40 cellular contexts compared by ENCODE assay signal in the genomic region with DNA sequence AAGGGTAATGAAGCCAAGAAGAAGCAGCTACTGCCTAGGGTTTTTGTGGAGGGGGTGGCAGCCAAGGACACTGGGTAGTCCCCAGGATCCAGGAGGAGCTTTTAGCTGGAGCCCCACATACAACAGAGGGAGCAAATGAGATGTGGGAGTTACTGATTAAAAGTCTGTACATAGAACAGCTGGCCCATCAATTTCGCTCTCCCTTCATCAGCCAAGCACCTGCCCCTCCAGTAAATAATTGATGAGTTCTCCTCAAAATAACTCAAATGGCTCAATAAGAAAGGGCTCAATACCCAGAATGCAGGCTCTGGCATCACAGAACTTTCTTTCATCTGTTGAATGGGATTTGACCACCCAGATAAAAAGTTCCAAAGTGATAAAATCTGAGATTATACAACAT. TPM values are rescaled to one million over a fixed set of nuclear protein-coding genes. Genes with fewer than 3 reads are reported as not detected.
"Had no signal": no experiment of that assay in that cellular context is flagged by ENCODE, and none has a peak within 500 bp of the region (broad histone marks: within the 10 kb centered on the region; RNA-seq: fewer than 3 reads in every experiment).

No MANE protein-coding gene starts in this region.

- H3K9me3 ChIP-seq: adrenal gland, body of pancreas, breast epithelium had no signal

- H3K27ac ChIP-seq: adrenal gland, body of pancreas, brain microvascular endothelial cell, breast epithelium, WERI-Rb-1 had no signal

- H3K4me3 Mint-ChIP-seq: activated CD4-positive, alpha-beta memory T cell treated with anti-CD3 and anti-CD28 coated beads for 36 hours; activated CD4-positive, alpha-beta T cell treated with anti-CD3 and anti-CD28 coated beads, Interleukin-2, amount 10 ng/mL, durations not matched to agents 24 days and 14 days; activated CD8-positive, alpha-beta T cell treated with anti-CD3 and anti-CD28 coated beads for 36 hours; activated naive CD4-positive, alpha-beta T cell treated with anti-CD3 and anti-CD28 coated beads for 36 hours; activated naive CD8-positive, alpha-beta T cell treated with anti-CD3 and anti-CD28 coated beads for 36 hours; activated T-cell treated with anti-CD3 and anti-CD28 coated beads, Interleukin-2, amount 50 U/mL, for 4 hours; activated T-cell treated with anti-CD3 and anti-CD28 coated beads, Interleukin-2, amount 50 U/mL, for 72 hours; activated T-helper 1 cell treated with anti-CD3 and anti-CD28 coated beads, Interleukin-12 subunit alpha, Interleukin-12 subunit beta, Interleukin-2, Interleukin-4 antibody, amounts not matched to agents 30 ng/mL and 10 ng/mL and 1 ng/mL, durations not matched to agents 14 hours and 24 hours and 36 hours; activated T-helper 17 cell treated with anti-CD3 and anti-CD28 coated beads, Interleukin-2, amount 50 U/mL, for 72 hours; T-helper 1 cell treated with Interleukin-12 subunit alpha and Interleukin-12 subunit beta and Interleukin-4 antibody, amounts not matched to agents 30 μg/mL and 1 μg/mL, for 36 hours; T-helper 2 cell treated with Interferon-gamma antibody and Interleukin-4, amounts not matched to agents 5 μg/mL and 100 μg/mL, for 36 hours; WTC11 had no signal

- H3K4me1 Mint-ChIP-seq: activated CD4-positive, alpha-beta T cell treated with anti-CD3 and anti-CD28 coated beads, Interleukin-2, amount 10 ng/mL, durations not matched to agents 24 days and 14 days; activated naive CD8-positive, alpha-beta T cell treated with anti-CD3 and anti-CD28 coated beads for 36 hours; activated T-helper 17 cell treated with anti-CD3 and anti-CD28 coated beads, Interleukin-2, amount 50 U/mL, for 72 hours; WTC11 had no signal

- H3K27ac Mint-ChIP-seq: activated CD4-positive, alpha-beta memory T cell treated with anti-CD3 and anti-CD28 coated beads for 36 hours; activated CD4-positive, alpha-beta T cell treated with anti-CD3 and anti-CD28 coated beads, Interleukin-2, amount 10 ng/mL, durations not matched to agents 24 days and 14 days; activated CD8-positive, alpha-beta T cell treated with anti-CD3 and anti-CD28 coated beads for 36 hours; activated naive CD4-positive, alpha-beta T cell treated with anti-CD3 and anti-CD28 coated beads for 36 hours; activated naive CD4-positive, alpha-beta T cell treated with anti-CD3 and anti-CD28 coated beads, Interleukin-2, amount 50 U/mL, for 72 hours; activated naive CD8-positive, alpha-beta T cell treated with anti-CD3 and anti-CD28 coated beads for 36 hours; activated T-cell treated with anti-CD3 and anti-CD28 coated beads, Interleukin-2, amount 50 U/mL, for 72 hours; activated T-helper 1 cell treated with anti-CD3 and anti-CD28 coated beads, Interleukin-12 subunit alpha, Interleukin-12 subunit beta, Interleukin-2, Interleukin-4 antibody, amounts not matched to agents 30 ng/mL and 10 ng/mL and 1 ng/mL, durations not matched to agents 14 hours and 24 hours and 36 hours; activated T-helper 17 cell treated with anti-CD3 and anti-CD28 coated beads, Interleukin-2, amount 50 U/mL, for 72 hours; T-helper 1 cell treated with Interleukin-12 subunit alpha and Interleukin-12 subunit beta and Interleukin-4 antibody, amounts not matched to agents 30 μg/mL and 1 μg/mL, for 36 hours; T-helper 2 cell treated with Interferon-gamma antibody and Interleukin-4, amounts not matched to agents 5 μg/mL and 100 μg/mL, for 36 hours; WTC11 had no signal

- H3K36me3 Mint-ChIP-seq: activated CD4-positive, alpha-beta memory T cell treated with anti-CD3 and anti-CD28 coated beads for 36 hours; activated naive CD4-positive, alpha-beta T cell treated with anti-CD3 and anti-CD28 coated beads, Interleukin-2, amount 50 U/mL, for 72 hours; activated naive CD8-positive, alpha-beta T cell treated with anti-CD3 and anti-CD28 coated beads for 36 hours; WTC11 had no signal

- FAIRE-seq: astrocyte, colon, TTC549 had no signal

- DNase-seq: activated CD4-positive, alpha-beta memory T cell treated with anti-CD3 and anti-CD28 coated beads for 36 hours; activated CD4-positive, alpha-beta T cell treated with anti-CD3 and anti-CD28 coated beads for 4 hours; activated CD4-positive, alpha-beta T cell treated with anti-CD3 and anti-CD28 coated beads, Interleukin-2, amount 10 ng/mL, durations not matched to agents 24 days and 14 days; activated CD4-positive, alpha-beta T cell treated with anti-CD3 and anti-CD28 coated beads, Interleukin-2, amount 50 U/mL, for 1 hour; activated CD4-positive, alpha-beta T cell treated with anti-CD3 and anti-CD28 coated beads, Interleukin-2, amount 50 U/mL, for 4 hours; activated CD4-positive, CD25-positive, alpha-beta regulatory T cell treated with anti-CD3 and anti-CD28 coated beads, Interleukin-2, amount 50 U/mL, for 72 hours; activated CD8-positive, alpha-beta memory T cell treated with anti-CD3 and anti-CD28 coated beads, Interleukin-2, amount 50 U/mL, for 4 hours; activated CD8-positive, alpha-beta T cell treated with anti-CD3 and anti-CD28 coated beads for 36 hours; activated effector memory CD4-positive, alpha-beta T cell treated with anti-CD3 and anti-CD28 coated beads, Interleukin-2, amount 50 U/mL, for 16 hours; activated gamma-delta T cell treated with Interleukin-2 at 50 U/mL for 16 hours; activated naive CD4-positive, alpha-beta T cell; activated naive CD4-positive, alpha-beta T cell treated with anti-CD3 and anti-CD28 coated beads for 36 hours; activated naive CD4-positive, alpha-beta T cell treated with anti-CD3 and anti-CD28 coated beads, Interleukin-2, amount 50 U/mL, for 16 hours; activated naive CD8-positive, alpha-beta T cell treated with anti-CD3 and anti-CD28 coated beads for 36 hours; activated T-cell treated with anti-CD3 and anti-CD28 coated beads for 4 hours; activated T-cell treated with anti-CD3 and anti-CD28 coated beads, Interleukin-2, amount 50 U/mL, for 1 hour; activated T-cell treated with anti-CD3 and anti-CD28 coated beads, Interleukin-2, amount 50 U/mL, for 4 hours; activated T-cell treated with anti-CD3 and anti-CD28 coated beads, Interleukin-2, amount 50 U/mL, for 72 hours; adrenal gland; amniotic stem cell; aorta; body of pancreas; brain microvascular endothelial cell; central memory CD4-positive, alpha-beta T cell; T-helper 2 cell; T-helper 9 cell; WERI-Rb-1 had no signal

- H3K27me3 ChIP-seq: body of pancreas, brain microvascular endothelial cell, breast epithelium had no signal

- H3K27me3 Mint-ChIP-seq: activated CD4-positive, alpha-beta T cell treated with anti-CD3 and anti-CD28 coated beads, Interleukin-2, amount 10 ng/mL, durations not matched to agents 24 days and 14 days had no signal

- H3K4me1 ChIP-seq: adrenal gland, breast epithelium had no signal

- H3K36me3 ChIP-seq: adrenal gland, brain microvascular endothelial cell, breast epithelium, WERI-Rb-1 had no signal

- H3K4me3 ChIP-seq: adrenal gland, body of pancreas, breast epithelium had no signal

- H3K9me3 Mint-ChIP-seq: activated CD4-positive, alpha-beta memory T cell treated with anti-CD3 and anti-CD28 coated beads for 36 hours; activated CD4-positive, alpha-beta T cell treated with anti-CD3 and anti-CD28 coated beads, Interleukin-2, amount 10 ng/mL, durations not matched to agents 24 days and 14 days; activated CD8-positive, alpha-beta T cell treated with anti-CD3 and anti-CD28 coated beads for 36 hours; activated naive CD4-positive, alpha-beta T cell treated with anti-CD3 and anti-CD28 coated beads for 36 hours; activated naive CD4-positive, alpha-beta T cell treated with anti-CD3 and anti-CD28 coated beads, Interleukin-2, amount 50 U/mL, for 72 hours; activated naive CD8-positive, alpha-beta T cell treated with anti-CD3 and anti-CD28 coated beads for 36 hours; activated T-cell treated with anti-CD3 and anti-CD28 coated beads, Interleukin-2, amount 50 U/mL, for 4 hours; activated T-cell treated with anti-CD3 and anti-CD28 coated beads, Interleukin-2, amount 50 U/mL, for 72 hours; activated T-helper 1 cell treated with anti-CD3 and anti-CD28 coated beads, Interleukin-12 subunit alpha, Interleukin-12 subunit beta, Interleukin-2, Interleukin-4 antibody, amounts not matched to agents 30 ng/mL and 10 ng/mL and 1 ng/mL, durations not matched to agents 14 hours and 24 hours and 36 hours; activated T-helper 17 cell treated with anti-CD3 and anti-CD28 coated beads, Interleukin-2, amount 50 U/mL, for 72 hours; T-helper 1 cell treated with Interleukin-12 subunit alpha and Interleukin-12 subunit beta and Interleukin-4 antibody, amounts not matched to agents 30 μg/mL and 1 μg/mL, for 36 hours; T-helper 2 cell treated with Interferon-gamma antibody and Interleukin-4, amounts not matched to agents 5 μg/mL and 100 μg/mL, for 36 hours had no signal

- ATAC-seq: activated CD8-positive, alpha-beta T cell treated with anti-CD3 and anti-CD28 coated beads for 36 hours; activated naive CD4-positive, alpha-beta T cell treated with anti-CD3 and anti-CD28 coated beads, Interleukin-2, amount 50 U/mL, for 72 hours; activated T-cell treated with anti-CD3 and anti-CD28 coated beads, Interleukin-2, amount 50 U/mL, for 4 hours; activated T-cell treated with anti-CD3 and anti-CD28 coated beads, Interleukin-2, amount 50 U/mL, for 72 hours; activated T-helper 17 cell treated with anti-CD3 and anti-CD28 coated beads, Interleukin-2, amount 50 U/mL, for 72 hours; body of pancreas; WTC11 had no signal

RNA-seq across cellular contexts. Expression of a gene that starts 15.2 kb away (rescaled TPM):
- total RNA-seq: activated CD8-positive, alpha-beta memory T cell treated with anti-CD3 and anti-CD28 coated beads for 36 hours; aorta; astrocyte; body of pancreas; breast epithelium; cardiac septum; cerebellum had no signal
